In the genomic region with DNA sequence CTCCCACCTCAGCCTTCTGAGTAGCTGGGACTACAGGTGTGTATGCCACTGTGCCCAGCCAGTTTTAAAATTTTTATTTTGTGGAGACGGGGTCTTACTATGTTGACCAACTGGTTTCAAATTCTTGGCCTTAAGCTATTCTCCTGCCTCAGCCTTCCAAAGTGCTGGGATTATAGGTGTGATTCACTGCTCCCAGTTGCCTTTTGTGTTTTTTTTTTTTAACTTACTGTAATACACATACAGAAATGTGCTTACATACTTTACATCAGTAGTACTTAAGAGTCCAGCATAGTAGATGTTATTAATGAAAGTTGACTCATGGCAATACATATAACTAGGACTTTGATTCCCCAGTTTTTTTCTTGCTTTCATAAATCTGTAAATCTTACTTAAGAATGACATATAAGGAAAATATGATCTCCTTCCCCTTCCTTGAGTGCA, we compare ENCODE assay signal across 12 cellular contexts. TPM values are rescaled to one million over a fixed set of nuclear protein-coding genes. Genes with fewer than 3 reads are reported as not detected.
DNase-seq lines count a peak whose midpoint lies in the region; ATAC-seq, FAIRE-seq and TF ChIP-seq lines count a peak whose summit lies in the region.
"Had no signal": no experiment of that assay in that cellular context is flagged by ENCODE, and none has a peak within 500 bp of the region (broad histone marks: within the 10 kb centered on the region; RNA-seq: fewer than 3 reads in every experiment).

No MANE protein-coding gene starts in this region.

- in situ Hi-C loops in K562 (cut with MboI): no loop called here

- H3K4me3 Mint-ChIP-seq in natural killer cell: peak overlapping the region; percentile 77

- H3K9me3 Mint-ChIP-seq in natural killer cell: no peaks in the 10 kb centered on the region

- H4K20me1 ChIP-seq in K562 (replicated peaks; ENCODE audit: control insufficient read depth, insufficient read depth, low read length): peaks cover 13% of the 10 kb centered on the region; the same call in 1 of the 2 replicates

- H3K27ac ChIP-seq in K562 (ENCODE audit: extremely low read depth, low read depth, low read length): no peak overlapping the region
- H3K27ac ChIP-seq: suprapubic skin, VCaP had no signal

- POLR2A ChIA-PET in K562 (lab: Yijun Ruan, JAX): interaction anchor here (1.2 kb wide), 1 partner anchor 17 kb away, joined by 4 read pairs; no protein-coding TSS in a partner anchor

- no peak for TF ChIP-seq CTCF in K562 (IDR thresholded peaks at IDR 0.05 in 2 of 3, conservative IDR thresholded peaks at IDR 0.05 in 1 of 3; ENCODE audit: insufficient read depth in 2 of 3, low read depth in 1 of 3, low read length in 3 of 3)
- TF ChIP-seq CTCF in natural killer cell (IDR thresholded peaks at IDR 0.05): no peak

- intact Hi-C loops in K562 (cut with micrococcal nuclease) (loop anchor here (5.0 to 10.0 kb wide), 2 partner anchors 122 to 260 kb away; no protein-coding TSS in a partner anchor), natural killer cell (cut with micrococcal nuclease) (loop anchor here (5.0 kb wide), 1 partner anchor 163 kb away; no protein-coding TSS in a partner anchor)

- TF ChIP-seq RAD21 in K562 (CRISPR knock-in tag; conservative IDR thresholded peaks at IDR 0.05 in 1 of 2, IDR thresholded peaks at IDR 0.05 in 1 of 2): no peak

- no peak for TF ChIP-seq EP300 in K562 (IDR thresholded peaks at IDR 0.05; ENCODE audit: low read length)

- no TSS peak for BruUV-seq in K562 (replicated peaks; lab: Mats Ljungman, UMichigan)

- FAIRE-seq in K562 (lab: Jason Lieb, UNC): no peak

- peaks cover 96% of the 10 kb centered on the region for H3K79me2 ChIP-seq in K562 (ENCODE audit: control insufficient read depth, insufficient read depth, low read length)

- no peak for TF ChIP-seq POLR2A in K562 (conservative IDR thresholded peaks at IDR 0.05)

- H3K27me3 ChIP-seq in K562 (ENCODE audit: control insufficient read depth in 2 of 2, insufficient read depth in 2 of 2, low read length in 2 of 2): no peaks in the 10 kb centered on the region
- H3K27me3 ChIP-seq: suprapubic skin had no signal

- no peaks in the 10 kb centered on the region for H3K9me1 ChIP-seq in K562 (ENCODE audit: control insufficient read depth, insufficient read depth, low read length)

- CTCF ChIA-PET in K562 (lab: Yijun Ruan, JAX; ENCODE audit: low intra/inter-chr PET ratio): interaction anchor here (0.6 kb wide), 1 partner anchor 980 kb away, joined by 3 read pairs; no protein-coding TSS in a partner anchor

- no peak overlapping the region for H3K9ac ChIP-seq in K562 (ENCODE audit: insufficient read depth in 1 of 2, low read depth in 2 of 2, low read length in 2 of 2)

- H3K4me1 Mint-ChIP-seq in natural killer cell: peaks cover 76 to 83% of the 10 kb centered on the region in 2 donors

- H3K27ac Mint-ChIP-seq in natural killer cell: peak overlapping the region; percentile 90 to 92

- no peaks in the 10 kb centered on the region for H3K36me3 Mint-ChIP-seq in natural killer cell

- H3K4me2 ChIP-seq in K562 (ENCODE audit: insufficient read depth, low read length): 0 out of 2 replicates have a peak overlapping the region, but pooled peaks have one; percentile 17

- no peak overlapping the region for H2AFZ ChIP-seq in K562 (ENCODE audit: low read depth, low read length)

- H3K36me3 ChIP-seq in K562 (ENCODE audit: control insufficient read depth, insufficient read depth, low read length): no peaks in the 10 kb centered on the region; the same call in 2 of the 3 replicates
- H3K36me3 ChIP-seq: suprapubic skin had no signal

- peaks cover 24 to 34% of the 10 kb centered on the region in 2 experiments for H3K4me1 ChIP-seq in K562 (replicated peaks in 1 of 2; ENCODE audit: control insufficient read depth in 2 of 2, insufficient read depth in 2 of 2, low read length in 2 of 2)

- peak; percentile 16 for DNase-seq in CD1c-positive myeloid dendritic cell (ENCODE audit: extremely low spot score)
- DNase-seq in HT1080 (ENCODE audit: low read depth): peak; percentile 3
- DNase-seq in K562 (ENCODE audit: extremely low read depth in 1 of 4, low spot score in 3 of 4): no peak
- DNase-seq in natural killer cell: no peak
- no peak for DNase-seq in kidney glomerular epithelial cell (lab: John Stamatoyannopoulos, UW)
- no peak for DNase-seq in cerebellum (ENCODE audit: low spot score)
- DNase-seq: central memory CD4-positive, alpha-beta T cell; NCI-H82 had no signal

- WGBS in K562 (ENCODE audit: insufficient coverage, low coverage, missing lambda C conversion rate): 82% methylated on average over 1 of the region's 1 CpG

- no peaks in the 10 kb centered on the region for H3K27me3 Mint-ChIP-seq in natural killer cell (ENCODE audit: low read depth in 2 of 2)

- no peak overlapping the region for H3K4me3 ChIP-seq in K562
- H3K4me3 ChIP-seq: suprapubic skin had no signal

- ATAC-seq in K562 (no peak), natural killer cell (no peak), HG02759 (IDR thresholded peaks at IDR 0.05; ENCODE audit: unreplicated experiment) (no peak), GM18867 (IDR thresholded peaks at IDR 0.05; ENCODE audit: unreplicated experiment) (no peak)

- no peaks in the 10 kb centered on the region for H3K9me3 ChIP-seq in K562 (replicated peaks; ENCODE audit: control insufficient read depth, insufficient read depth, low read depth, low read length)
- H3K9me3 ChIP-seq: suprapubic skin had no signal

TF ChIP-seq in K562, 482 proteins besides CTCF, POLR2A, EP300 and RAD21 (continues in another document):
- TF ChIP-seq, protein P1, sequence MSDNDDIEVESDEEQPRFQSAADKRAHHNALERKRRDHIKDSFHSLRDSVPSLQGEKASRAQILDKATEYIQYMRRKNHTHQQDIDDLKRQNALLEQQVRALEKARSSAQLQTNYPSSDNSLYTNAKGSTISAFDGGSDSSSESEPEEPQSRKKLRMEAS (CRISPR knock-in tag; IDR thresholded peaks at IDR 0.05): no peak
- TF ChIP-seq CBFB (CRISPR knock-in tag; IDR thresholded peaks at IDR 0.05) (no peak), NFE2L1 (tag; IDR thresholded peaks at IDR 0.05; ENCODE audit: borderline replicate concordance, low read depth) (no peak)
- TF ChIP-seq, protein P2, sequence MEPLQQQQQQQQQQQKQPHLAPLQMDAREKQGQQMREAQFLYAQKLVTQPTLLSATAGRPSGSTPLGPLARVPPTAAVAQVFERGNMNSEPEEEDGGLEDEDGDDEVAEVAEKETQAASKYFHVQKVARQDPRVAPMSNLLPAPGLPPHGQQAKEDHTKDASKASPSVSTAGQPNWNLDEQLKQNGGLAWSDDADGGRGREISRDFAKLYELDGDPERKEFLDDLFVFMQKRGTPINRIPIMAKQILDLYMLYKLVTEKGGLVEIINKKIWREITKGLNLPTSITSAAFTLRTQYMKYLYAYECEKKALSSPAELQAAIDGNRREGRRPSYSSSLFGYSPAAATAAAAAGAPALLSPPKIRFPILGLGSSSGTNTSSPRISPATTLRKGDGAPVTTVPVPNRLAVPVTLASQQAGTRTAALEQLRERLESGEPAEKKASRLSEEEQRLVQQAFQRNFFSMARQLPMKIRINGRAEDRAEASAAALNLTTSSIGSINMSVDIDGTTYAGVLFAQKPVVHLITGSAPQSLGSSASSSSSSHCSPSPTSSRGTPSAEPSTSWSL (CRISPR knock-in tag; IDR thresholded peaks at IDR 0.05; ENCODE audit: borderline replicate concordance): no peak
- TF ChIP-seq, protein P3, sequence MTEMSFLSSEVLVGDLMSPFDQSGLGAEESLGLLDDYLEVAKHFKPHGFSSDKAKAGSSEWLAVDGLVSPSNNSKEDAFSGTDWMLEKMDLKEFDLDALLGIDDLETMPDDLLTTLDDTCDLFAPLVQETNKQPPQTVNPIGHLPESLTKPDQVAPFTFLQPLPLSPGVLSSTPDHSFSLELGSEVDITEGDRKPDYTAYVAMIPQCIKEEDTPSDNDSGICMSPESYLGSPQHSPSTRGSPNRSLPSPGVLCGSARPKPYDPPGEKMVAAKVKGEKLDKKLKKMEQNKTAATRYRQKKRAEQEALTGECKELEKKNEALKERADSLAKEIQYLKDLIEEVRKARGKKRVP (CRISPR knock-in tag; IDR thresholded peaks at IDR 0.05): no peak

RNA-seq across cellular contexts. Expression of a gene that starts 4.7 kb away (rescaled TPM):
- 24.8 and 26.4 TPM in 2 replicates for total RNA-seq in HT1080 (2014; rRNA removed; shearing (Covaris generic))
- polyA plus RNA-seq in HT1080 (2015; cell fraction: cytosol; rRNA removed): 24.0 and 34.2 TPM in 2 replicates
- 104 and 121 TPM in 2 replicates for polyA plus RNA-seq in HT1080 (2015; cell fraction: nucleus; rRNA removed)
- total RNA-seq in K562 (2011; cell fraction: chromatin; rRNA removed; ENCODE audit: low replicate concordance): 49.3 and 133 TPM in 2 replicates
- 34.5 and 44.9 TPM in 2 replicates for total RNA-seq in K562 (2011; cell fraction: nucleolus; rRNA removed)
- 56.6 and 71.8 TPM in 2 replicates for total RNA-seq in K562 (2011; cell fraction: nucleoplasm; rRNA removed)
- total RNA-seq in K562 (2014; rRNA removed): 18.7 and 20.9 TPM in 2 replicates
- total RNA-seq in K562 (2014; rRNA removed; fragmentation: Illumina TruSeq; extraction: Trizol): 32.0 and 33.4 TPM in 2 replicates
- 28.9 and 29.0 TPM in 2 replicates for total RNA-seq in K562 (2015; rRNA removed; fragmentation: Illumina TruSeq; extraction: Trizol)
- total RNA-seq in K562 (2021): 25.8 and 25.9 TPM in 2 replicates
- polyA plus RNA-seq in K562 (2011; rRNA removed): 26.0 and 31.4 TPM in 2 replicates
- polyA plus RNA-seq in K562 (2011; cell fraction: cytosol; rRNA removed): 6.3 and 9.5 TPM in 2 replicates
- polyA plus RNA-seq in K562 (2011; cell fraction: nucleus; rRNA removed): 34.5 and 43.8 TPM in 2 replicates
- 11.9 and 17.3 TPM in 2 replicates for polyA plus RNA-seq in K562 (2012)
- 15.4 and 19.8 TPM in 2 replicates for polyA plus RNA-seq in K562 (2014; fragmentation: Illumina TruSeq; extraction: Trizol)
- polyA plus RNA-seq in K562 (2014; fragmentation: Nextera tagmentation; extraction: Ambion mirVana): 1 to 10 TPM; 5.2 to 8.2 TPM
- polyA plus RNA-seq in K562 (2014; rRNA removed): 10.9 and 15.1 TPM in 2 replicates
- 76.8 and 82.8 TPM in 2 replicates for polyA minus RNA-seq in K562 (2011; rRNA and poly(A)+ RNA removed)
- 20.2 and 32.8 TPM in 2 replicates for polyA minus RNA-seq in K562 (2011; cell fraction: cytosol; rRNA and poly(A)+ RNA removed)
- polyA minus RNA-seq in K562 (2011; cell fraction: nucleus; rRNA and poly(A)+ RNA removed): 87.9 and 133 TPM in 2 replicates
- 10 to 100 TPM; 44.9 to 54.2 (median 50.7) TPM for total RNA-seq in natural killer cell
- total RNA-seq in cerebellum: 56.5 TPM

Comparison
In these comparisons a context has a peak if more than half of its experiments do, and no peak if none do; other contexts are left out.
1. DNase-seq: peak in CD1c-positive myeloid dendritic cell (single experiment) and HT1080 (single experiment); none in K562 (0 of 4), natural killer cell (single experiment), kidney glomerular epithelial cell (single experiment) and cerebellum (single experiment).